In the genomic region with DNA sequence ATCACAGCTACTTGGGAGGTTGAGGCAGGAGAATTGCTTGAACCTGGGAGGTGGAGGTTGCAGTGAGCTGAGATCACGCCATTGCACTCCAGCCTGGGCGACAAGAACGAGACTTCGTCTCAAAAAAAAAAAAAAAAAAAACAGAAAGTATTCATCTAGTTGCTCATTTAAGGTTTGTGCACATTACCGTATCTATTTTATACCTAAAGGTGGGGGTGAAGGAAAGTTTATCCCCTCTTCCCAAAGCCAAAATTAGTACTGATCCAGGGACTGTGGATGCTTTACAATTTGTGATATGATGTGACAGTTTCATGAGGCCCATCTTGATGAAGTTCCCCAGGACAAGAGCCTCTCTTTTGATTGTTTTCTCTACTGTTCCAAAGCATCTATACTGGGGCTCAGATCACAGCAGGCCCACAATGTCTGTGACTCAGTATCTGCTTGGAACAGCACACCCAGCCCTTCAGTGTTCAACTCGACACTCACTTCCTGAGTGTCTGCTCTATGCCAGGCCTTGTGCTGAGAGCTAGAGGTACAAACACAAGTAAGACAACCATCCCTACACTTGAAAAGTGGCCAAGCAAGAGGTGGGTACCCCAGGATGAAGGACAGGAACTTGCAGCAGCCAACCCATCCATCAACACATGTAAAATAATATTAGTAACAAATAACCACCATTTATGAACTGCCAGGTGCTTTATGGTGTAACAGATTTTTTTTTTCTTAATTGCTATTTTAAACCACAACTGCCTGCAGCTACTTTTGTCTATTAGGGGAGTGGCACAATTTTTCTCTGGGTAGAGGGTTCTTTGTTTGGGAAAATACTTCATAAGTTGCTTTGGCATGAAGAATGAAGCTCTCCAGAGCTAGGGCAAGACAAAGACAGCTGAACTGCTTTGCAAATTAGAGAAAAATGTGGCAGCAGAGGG, we compare ENCODE assay signal across 8 cellular contexts. TPM values are rescaled to one million over a fixed set of nuclear protein-coding genes. Genes with fewer than 3 reads are reported as not detected.
DNase-seq lines count a peak whose midpoint lies in the region; ATAC-seq and TF ChIP-seq lines count a peak whose summit lies in the region.

No MANE protein-coding gene starts in this region.

- H3K4me3 ChIP-seq in epithelial cell of esophagus (ENCODE audit: low read length) = no peak overlapping the region

- DNase-seq in HCEC 1CT = peak; percentile 22
- DNase-seq in activated CD4-positive, alpha-beta T cell treated with anti-CD3 and anti-CD28 coated beads, Interleukin-2, amount 10 ng/mL, durations not matched to agents 7 days and 5 days = peak; percentile 41
- DNase-seq in epithelial cell of esophagus (ENCODE audit: low read depth) = peak; percentile 69
- peak; percentile 48 for DNase-seq in stimulated activated CD4-positive, alpha-beta T cell treated with anti-CD3 and anti-CD28 coated beads, Interleukin-2, amount 100 ng/mL, for 4 hours (ENCODE audit: low read depth)
- no peak for DNase-seq in DMS 273 treated with DMSO at 0.1 percent for 48 hours (lab: John Stamatoyannopoulos, UW)
- DNase-seq in LoVo (ENCODE audit: low spot score) = no peak
- DNase-seq in RWPE1 (ENCODE audit: low spot score) = no peak

- POLR2A ChIA-PET in activated CD4-positive, alpha-beta T cell treated with anti-CD3 and anti-CD28 coated beads, Interleukin-2, amount 10 ng/mL, durations not matched to agents 7 days and 5 days (lab: Charles Lee) = interaction anchor here (0.6 kb wide), 1 partner anchor 765 kb away, joined by 3 read pairs; no protein-coding TSS in a partner anchor
- POLR2A ChIA-PET in RWPE1 (lab: Yijun Ruan, JAX; ENCODE audit: low non-redundant PET) = no interaction called here

- peak overlapping the region; percentile 94 for H3K27ac Mint-ChIP-seq in activated CD4-positive, alpha-beta T cell treated with anti-CD3 and anti-CD28 coated beads, Interleukin-2, amount 10 ng/mL, durations not matched to agents 7 days and 5 days

- H3K27ac ChIP-seq in RWPE1 = no peak overlapping the region

- peaks cover 4% of the 10 kb centered on the region for H3K36me3 Mint-ChIP-seq in activated CD4-positive, alpha-beta T cell treated with anti-CD3 and anti-CD28 coated beads, Interleukin-2, amount 10 ng/mL, durations not matched to agents 7 days and 5 days (ENCODE audit: low read depth)

- TF ChIP-seq CTCF in epithelial cell of esophagus (IDR thresholded peaks at IDR 0.05; ENCODE audit: insufficient read depth, low read depth, low read length, missing control alignments) = no peak
- TF ChIP-seq CTCF in RWPE1 (conservative IDR thresholded peaks at IDR 0.05; ENCODE audit: low read depth) = no peak

- no peak for ATAC-seq in HG02870 (IDR thresholded peaks at IDR 0.05; ENCODE audit: unreplicated experiment)

- peak overlapping the region; percentile 34 for H3K4me3 Mint-ChIP-seq in activated CD4-positive, alpha-beta T cell treated with anti-CD3 and anti-CD28 coated beads, Interleukin-2, amount 10 ng/mL, durations not matched to agents 7 days and 5 days

- no peaks in the 10 kb centered on the region for H3K27me3 Mint-ChIP-seq in activated CD4-positive, alpha-beta T cell treated with anti-CD3 and anti-CD28 coated beads, Interleukin-2, amount 10 ng/mL, durations not matched to agents 7 days and 5 days

- CTCF ChIA-PET in activated CD4-positive, alpha-beta T cell treated with anti-CD3 and anti-CD28 coated beads, Interleukin-2, amount 10 ng/mL, durations not matched to agents 7 days and 5 days (lab: Charles Lee) = interaction anchor here (0.5 to 2.0 kb wide), 12 partner anchors 10 to 650 kb away, joined by 3 to 6 read pairs (median 4); partner anchors contain the start of gene PTP4A2
- CTCF ChIA-PET in RWPE1 (lab: Yijun Ruan, JAX) = interaction anchor here (0.6 to 0.9 kb wide), 2 partner anchors 14 to 280 kb away, joined by 3 to 4 read pairs; no protein-coding TSS in a partner anchor

- H3K4me1 Mint-ChIP-seq in activated CD4-positive, alpha-beta T cell treated with anti-CD3 and anti-CD28 coated beads, Interleukin-2, amount 10 ng/mL, durations not matched to agents 7 days and 5 days = peaks cover 56% of the 10 kb centered on the region

- H3K9me3 Mint-ChIP-seq in activated CD4-positive, alpha-beta T cell treated with anti-CD3 and anti-CD28 coated beads, Interleukin-2, amount 10 ng/mL, durations not matched to agents 7 days and 5 days = peaks cover 4% of the 10 kb centered on the region

RNA-seq across cellular contexts. Expression of gene KHDRBS1, which starts 29.0 kb away (rescaled TPM):
- total RNA-seq in activated CD4-positive, alpha-beta T cell treated with anti-CD3 and anti-CD28 coated beads, Interleukin-2, amount 10 ng/mL, durations not matched to agents 7 days and 5 days = 100 to 1,000 TPM; 174 to 183 TPM

RNA-seq across cellular contexts. Expression of gene PTP4A2, which starts 46.5 kb away (rescaled TPM):
- total RNA-seq in activated CD4-positive, alpha-beta T cell treated with anti-CD3 and anti-CD28 coated beads, Interleukin-2, amount 10 ng/mL, durations not matched to agents 7 days and 5 days = 100 to 1,000 TPM; 334 to 347 TPM

Comparison
In these comparisons a context has a peak if more than half of its experiments do, and no peak if none do; other contexts are left out.
1. DNase-seq: peak in HCEC 1CT (single experiment), activated CD4-positive, alpha-beta T cell treated with anti-CD3 and anti-CD28 coated beads, Interleukin-2, amount 10 ng/mL, durations not matched to agents 7 days and 5 days (single experiment), epithelial cell of esophagus (single experiment) and stimulated activated CD4-positive, alpha-beta T cell treated with anti-CD3 and anti-CD28 coated beads, Interleukin-2, amount 100 ng/mL, for 4 hours (single experiment); none in DMS 273 treated with DMSO at 0.1 percent for 48 hours (single experiment), LoVo (single experiment) and RWPE1 (single experiment).